In genomic region chr18:62486290-62486964, GRCh38 we compare ENCODE assay signal across 8 cellular contexts. TPM values are rescaled to one million over a fixed set of nuclear protein-coding genes. Genes with fewer than 3 reads are reported as not detected.
A peak's percentile ranks its signal among the peaks of the same experiment; 100 is the strongest.
DNase-seq lines count a peak whose midpoint lies in the region; ATAC-seq and TF ChIP-seq lines count a peak whose summit lies in the region.

No MANE protein-coding gene starts in this region.

- H3K4me3 Mint-ChIP-seq in natural killer cell, result no peak overlapping the region

- H3K14ac ChIP-seq in mesenchymal stem cell (ENCODE audit: low read length in 2 of 2), result no peak overlapping the region

- TF ChIP-seq POLR2A in sigmoid colon (IDR thresholded peaks at IDR 0.05), result no peak

- ATAC-seq in HG02588 (IDR thresholded peaks at IDR 0.05; ENCODE audit: unreplicated experiment) (no peak), natural killer cell (no peak)

- peaks cover 12 to 26% of the 10 kb centered on the region in 2 donors for H3K27me3 Mint-ChIP-seq in natural killer cell (ENCODE audit: low read depth in 2 of 2)

- H2AK5ac ChIP-seq in mesenchymal stem cell (ENCODE audit: low read length, severe bottlenecking), result no peak overlapping the region

- H3K4me3 ChIP-seq in mesenchymal stem cell (ENCODE audit: insufficient read depth in 1 of 2, low read depth in 1 of 2, low read length in 2 of 2), result no peak overlapping the region
- H3K4me3 ChIP-seq in sigmoid colon, result no peak overlapping the region
- H3K4me3 ChIP-seq in WERI-Rb-1 (ENCODE audit: low read depth, low read length), result no peak overlapping the region

- no peak overlapping the region for H2AFZ ChIP-seq in mesenchymal stem cell (ENCODE audit: low read depth, low read length)

- whole genome bisulfite sequencing in mesenchymal stem cell, result 59% methylated on average over 3 of the region's 4 CpGs
- 37 to 63% methylated on average over 4 of the region's 4 CpGs for WGBS in sigmoid colon, 2 donors

- H3K27me3 ChIP-seq in mesenchymal stem cell (ENCODE audit: control insufficient read depth in 1 of 2, insufficient read depth in 1 of 2, low read length in 2 of 2) (no peaks in the 10 kb centered on the region), sigmoid colon (no peaks in the 10 kb centered on the region), WERI-Rb-1 (ENCODE audit: insufficient read depth, low read depth, severe bottlenecking) (no peaks in the 10 kb centered on the region)

- H3K18ac ChIP-seq in mesenchymal stem cell (ENCODE audit: low read depth in 1 of 2, low read length in 2 of 2), result no peak overlapping the region

- H3K4me1 ChIP-seq in mesenchymal stem cell (ENCODE audit: control insufficient read depth, insufficient read depth, low read depth, low read length) (peaks cover 5% of the 10 kb centered on the region), sigmoid colon (no peaks in the 10 kb centered on the region)

- no peaks in the 10 kb centered on the region for H3K4me1 Mint-ChIP-seq in natural killer cell

- no peak for TF ChIP-seq CTCF in sigmoid colon (IDR thresholded peaks at IDR 0.05)
- no peak for TF ChIP-seq CTCF in natural killer cell (IDR thresholded peaks at IDR 0.05)
- TF ChIP-seq CTCF in WERI-Rb-1 (IDR thresholded peaks at IDR 0.05; ENCODE audit: low read depth, low read length), result no peak

- H2BK12ac ChIP-seq in mesenchymal stem cell (ENCODE audit: low read length in 2 of 2), result no peak overlapping the region

- H3K4ac ChIP-seq in mesenchymal stem cell (ENCODE audit: low read depth in 1 of 2, low read length in 2 of 2), result no peak overlapping the region

- intact Hi-C loops in sigmoid colon (cut with DNase I) (no loop called here), natural killer cell (cut with micrococcal nuclease) (no loop called here)

- H3K4me2 ChIP-seq in mesenchymal stem cell (ENCODE audit: low read length, poor library complexity, severe bottlenecking), result no peak overlapping the region

- no peaks in the 10 kb centered on the region for H3K36me3 ChIP-seq in mesenchymal stem cell (ENCODE audit: control insufficient read depth in 1 of 2, insufficient read depth in 2 of 2, low read depth in 1 of 2, low read length in 2 of 2)
- H3K36me3 ChIP-seq in sigmoid colon, result no peaks in the 10 kb centered on the region
- H3K36me3 ChIP-seq in WERI-Rb-1, result no peaks in the 10 kb centered on the region

- no peak overlapping the region for H2BK5ac ChIP-seq in mesenchymal stem cell (ENCODE audit: low read depth, low read length, poor library complexity, severe bottlenecking)

- H3K27ac ChIP-seq in mesenchymal stem cell (ENCODE audit: low read length, poor library complexity, severe bottlenecking) (no peak overlapping the region), sigmoid colon (no peak overlapping the region), WERI-Rb-1 (no peak overlapping the region)

- no peak overlapping the region for H4K8ac ChIP-seq in mesenchymal stem cell (ENCODE audit: low read length)

- H3K27ac Mint-ChIP-seq in natural killer cell, result no peak overlapping the region

- H2BK120ac ChIP-seq in mesenchymal stem cell (ENCODE audit: low read depth, low read length), result no peak overlapping the region

- no peak overlapping the region for H3K23ac ChIP-seq in mesenchymal stem cell (ENCODE audit: low read length in 2 of 2)

- no peaks in the 10 kb centered on the region for H3K9me3 Mint-ChIP-seq in natural killer cell

- H4K91ac ChIP-seq in mesenchymal stem cell (ENCODE audit: low read length), result no peak overlapping the region

- peaks cover 5% of the 10 kb centered on the region for H3K36me3 Mint-ChIP-seq in natural killer cell

- H3K9ac ChIP-seq in mesenchymal stem cell (ENCODE audit: low read length), result no peak overlapping the region

- H3K79me1 ChIP-seq in mesenchymal stem cell (replicated peaks; ENCODE audit: low read length, poor library complexity, severe bottlenecking), result no peaks in the 10 kb centered on the region

- no peak for TF ChIP-seq EP300 in sigmoid colon (IDR thresholded peaks at IDR 0.05)

- peaks cover 2% of the 10 kb centered on the region for H3K9me3 ChIP-seq in mesenchymal stem cell (ENCODE audit: control insufficient read depth, low read length)
- no peaks in the 10 kb centered on the region for H3K9me3 ChIP-seq in sigmoid colon
- H3K9me3 ChIP-seq in WERI-Rb-1 (ENCODE audit: severe bottlenecking), result peaks cover 5% of the 10 kb centered on the region

- DNase-seq in EH (ENCODE audit: low read depth) (peak; percentile 4), HK-2 (ENCODE audit: unreplicated experiment) (peak; percentile 16), activated T-cell treated with anti-CD3 and anti-CD28 coated beads for 48 hours (ENCODE audit: low read depth) (peak; percentile 21), mesenchymal stem cell (peak; percentile 9), sigmoid colon (no peak), natural killer cell (no peak), WERI-Rb-1 (no peak)

- H2BK15ac ChIP-seq in mesenchymal stem cell (ENCODE audit: low read depth, poor library complexity, severe bottlenecking), result no peak overlapping the region

RNA-seq across cellular contexts. Expression of gene ZCCHC2, which starts 36.4 kb away (rescaled TPM):
- 4.7 TPM for polyA plus RNA-seq in mesenchymal stem cell (2013, experiment 1 of 2)
- 4.8 TPM for polyA plus RNA-seq in mesenchymal stem cell (2013, experiment 2 of 2)
- total RNA-seq in sigmoid colon (10 to 100 TPM; 14.4 to 23.5 (median 16.8) TPM), natural killer cell (10 to 100 TPM; 50.4 to 81.2 (median 59.6) TPM)
- polyA plus RNA-seq in sigmoid colon, result 1 to 10 TPM; 4.4 to 9.2 (median 4.8) TPM

Comparison
In these comparisons a context has a peak if more than half of its experiments do, and no peak if none do; other contexts are left out.
1. DNase-seq: peak in EH (single experiment), HK-2 (single experiment), activated T-cell treated with anti-CD3 and anti-CD28 coated beads for 48 hours (single experiment) and mesenchymal stem cell (single experiment); none in sigmoid colon (single experiment), natural killer cell (single experiment) and WERI-Rb-1 (single experiment).